10 cellular contexts compared by ENCODE assay signal in genomic region chr2:25960920-25961319, GRCh38. TPM values are rescaled to one million over a fixed set of nuclear protein-coding genes. Genes with fewer than 3 reads are reported as not detected.
DNase-seq lines count a peak whose midpoint lies in the region; ATAC-seq, FAIRE-seq and TF ChIP-seq lines count a peak whose summit lies in the region.
"Had no signal": no experiment of that assay in that cellular context is flagged by ENCODE, and none has a peak within 500 bp of the region (broad histone marks: within the 10 kb centered on the region; RNA-seq: fewer than 3 reads in every experiment).

No MANE protein-coding gene starts in this region.

- no peaks in the 10 kb centered on the region for H3K27me3 ChIP-seq in prostate gland (replicated peaks; ENCODE audit: insufficient read depth)

- TF ChIP-seq CTCF in nephron progenitor cell (IDR thresholded peaks at IDR 0.05) (no peak), prostate gland (IDR thresholded peaks at IDR 0.05) (no peak)

- peaks cover 5% of the 10 kb centered on the region for H3K27me3 Mint-ChIP-seq in nephron progenitor cell (ENCODE audit: low read depth, poor library complexity)

- no peaks in the 10 kb centered on the region for H3K9me3 Mint-ChIP-seq in nephron progenitor cell

- H3K4me3 Mint-ChIP-seq in nephron progenitor cell = no peak overlapping the region

- 82% methylated on average over 2 of the region's 2 CpGs for WGBS in prostate gland

- intact Hi-C loops in prostate gland (cut with DNase I) = no loop called here

- TF ChIP-seq POLR2A in prostate gland (IDR thresholded peaks at IDR 0.05) (no peak), GM12892 (IDR thresholded peaks at IDR 0.05; ENCODE audit: low read depth, low read length) (no peak)

- H3K36me3 Mint-ChIP-seq in nephron progenitor cell (ENCODE audit: low read depth) = peaks cover 14% of the 10 kb centered on the region

- no peaks in the 10 kb centered on the region for H3K4me1 ChIP-seq in prostate gland (replicated peaks)

- no peaks in the 10 kb centered on the region for H3K9me3 ChIP-seq in prostate gland

- H3K27ac ChIP-seq in caudate nucleus (ENCODE audit: low read depth, low read length) = peak overlapping the region; percentile 8
- no peak overlapping the region for H3K27ac ChIP-seq in prostate gland

- ATAC-seq in GM21367 (IDR thresholded peaks at IDR 0.05; ENCODE audit: unreplicated experiment) = no peak

- DNase-seq in GF-D8 (lab: John Stamatoyannopoulos, UW) (peak; percentile 96), NOMO-1 (lab: John Stamatoyannopoulos, UW; ENCODE audit: unreplicated experiment in 2 of 2) (peak; percentile 21 to 79), caudate nucleus (lab: John Stamatoyannopoulos, UW) (no peak), nephron progenitor cell (no peak), NCI-H82 treated with DMSO at 0.1 percent for 48 hours (lab: John Stamatoyannopoulos, UW; ENCODE audit: unreplicated experiment) (no peak), prostate gland (ENCODE audit: low spot score) (no peak), GM12892 (ENCODE audit: insufficient read length) (no peak)
- DNase-seq: anterior cingulate cortex, NCI-H2081 had no signal

- H3K27ac Mint-ChIP-seq in nephron progenitor cell = peak overlapping the region; percentile 82

- no peak overlapping the region for H3K4me3 ChIP-seq in prostate gland

- peaks cover 13% of the 10 kb centered on the region for H3K4me1 Mint-ChIP-seq in nephron progenitor cell

- H3K36me3 ChIP-seq in prostate gland = no peaks in the 10 kb centered on the region

- no peak for FAIRE-seq in GM12892 (lab: Jason Lieb, UNC)

RNA-seq across cellular contexts. Expression of gene KIF3C, which starts 21.4 kb away (rescaled TPM):
- total RNA-seq in prostate gland = 10 to 100 TPM in 1 of 2 donors, 1 to 10 TPM in 1; 2.6 to 24.4 TPM
- polyA plus RNA-seq in GM12892 (2012; ENCODE audit: missing spikeins) = 1.4 TPM

Comparison
In these comparisons a context has a peak if more than half of its experiments do, and no peak if none do; other contexts are left out.
1. DNase-seq: peak in GF-D8 (single experiment) and NOMO-1 (2 of 2); none in caudate nucleus (0 of 61), nephron progenitor cell (single experiment), NCI-H82 treated with DMSO at 0.1 percent for 48 hours (single experiment), prostate gland (single experiment) and GM12892 (single experiment).